ENCODE assay signal across 19 cellular contexts in genomic region chr15:62727501-62727900, GRCh38.
"Had no signal": no experiment of that assay in that cellular context is flagged by ENCODE, and none has a peak within 500 bp of the region (broad histone marks: within the 10 kb centered on the region; RNA-seq: fewer than 3 reads in every experiment).

No MANE protein-coding gene starts in this region.

- H3K4me1 ChIP-seq: lower lobe of right lung, psoas muscle, spleen, testis, tibial artery had no signal

- ATAC-seq: left ventricle myocardium superior; lower lobe of right lung; natural killer cell; psoas muscle; right cardiac atrium; stimulated activated memory B cell treated with anti-CD40 and anti-IgM and Interleukin-4, amounts not matched to agents 10 μg/mL and 1 μg/mL and 100 μg/mL, for 72 hours; stimulated activated naive CD8-positive, alpha-beta T cell treated with anti-CD3 and anti-CD28 coated beads, Interleukin-15, Interleukin-2, amounts not matched to agents 100 U/mL and 50 U/mL, for 24 hours had no signal

- H3K4me3 ChIP-seq: dorsolateral prefrontal cortex, lower lobe of right lung, ovary, psoas muscle, skin epidermis, spleen, testis, tibial artery had no signal

- H3K9me3 ChIP-seq: lower lobe of right lung, ovary, psoas muscle, testis, tibial artery had no signal

- H3K27me3 ChIP-seq: dorsolateral prefrontal cortex, ovary, spleen, testis, tibial artery had no signal

- DNase-seq: dorsolateral prefrontal cortex; effector CD4-positive, alpha-beta T cell; head of caudate nucleus; left ventricle myocardium superior; lower lobe of right lung; natural killer cell; occipital lobe; ovary; posterior cingulate gyrus; psoas muscle; right cardiac atrium; spleen; stimulated activated CD4-positive, alpha-beta T cell treated with anti-CD3 and anti-CD28 coated beads, Interleukin-4, amount 100 ng/mL, for 4 hours; stimulated activated naive CD8-positive, alpha-beta T cell treated with anti-CD3 and anti-CD28 coated beads, Interleukin-15, Interleukin-2, amounts not matched to agents 100 U/mL and 50 U/mL, for 24 hours; substantia nigra; testis; tibial artery had no signal

- H3K27ac ChIP-seq: lower lobe of right lung, ovary, psoas muscle, skin epidermis, spleen, testis, tibial artery had no signal

- H3K36me3 ChIP-seq: lower lobe of right lung, ovary, spleen had no signal
